Comparison of ENCODE assay signal across 10 cellular contexts in the genomic region with DNA sequence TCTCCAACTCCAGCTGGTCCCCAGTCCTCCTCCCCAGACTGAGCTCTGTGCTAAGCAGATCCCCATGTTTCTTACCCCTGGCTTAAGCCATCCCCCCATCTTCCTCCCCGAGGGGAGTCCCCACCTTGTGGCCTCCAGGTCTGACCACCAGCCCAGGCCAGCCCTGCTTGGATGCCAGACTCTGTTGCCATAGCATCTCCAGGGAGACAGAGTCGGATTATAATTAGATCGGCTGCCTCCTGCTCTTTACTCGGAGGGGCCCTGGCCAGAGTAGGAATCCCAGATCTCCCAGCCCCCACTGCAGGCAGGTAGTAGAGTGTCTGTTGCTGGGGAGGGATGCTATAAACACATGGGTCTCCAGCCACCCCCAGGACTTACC. TPM values are rescaled to one million over a fixed set of nuclear protein-coding genes. Genes with fewer than 3 reads are reported as not detected.
DNase-seq lines count a peak whose midpoint lies in the region; ATAC-seq and TF ChIP-seq lines count a peak whose summit lies in the region.
"Had no signal": no experiment of that assay in that cellular context is flagged by ENCODE, and none has a peak within 500 bp of the region (broad histone marks: within the 10 kb centered on the region; RNA-seq: fewer than 3 reads in every experiment).

No MANE protein-coding gene starts in this region.

- no peak for TF ChIP-seq POLR2A in body of pancreas (IDR thresholded peaks at IDR 0.05)

- H3K27ac ChIP-seq in dorsolateral prefrontal cortex (peak overlapping the region in 42 of 59 donors; percentile 3 to 89 (median 77)), mesendoderm (ENCODE audit: low read depth, low read length) (peak overlapping the region; percentile 18), tibial artery (peak overlapping the region; percentile 91 to 97), body of pancreas (peak overlapping the region in 1 of 4 donors; percentile 53)
- H3K27ac ChIP-seq: PC-9 had no signal

- DNase-seq in NCI-H748 (lab: John Stamatoyannopoulos, UW; ENCODE audit: unreplicated experiment) = peak; percentile 72
- no peak for DNase-seq in dorsolateral prefrontal cortex
- peak; percentile 62 for DNase-seq in mesendoderm
- DNase-seq in tibial artery = no peak
- DNase-seq in HCEC 1CT = no peak
- DNase-seq in body of pancreas = no peak
- DNase-seq in NCI-H1436 (lab: John Stamatoyannopoulos, UW) = no peak
- DNase-seq: activated CD4-positive, alpha-beta T cell treated with anti-CD3 and anti-CD28 coated beads for 1 hour; PC-9; stimulated activated naive B cell treated with anti-CD40 and anti-IgM and Interleukin-4, amounts not matched to agents 10 μg/mL and 1 μg/mL and 100 μg/mL, for 72 hours had no signal

- H2BK5ac ChIP-seq in mesendoderm (ENCODE audit: low read length) = no peak overlapping the region

- H4K8ac ChIP-seq in mesendoderm (ENCODE audit: low read depth, low read length) = no peak overlapping the region

- no peak overlapping the region for H3K23ac ChIP-seq in mesendoderm (ENCODE audit: low read length)

- H3K79me2 ChIP-seq in mesendoderm (ENCODE audit: control insufficient read depth, insufficient read depth, low read length) = no peaks in the 10 kb centered on the region

- H3K9ac ChIP-seq in mesendoderm (ENCODE audit: low read length) = no peak overlapping the region

- no peak overlapping the region for H2AK5ac ChIP-seq in mesendoderm (ENCODE audit: low read length)

- H3K4me1 ChIP-seq in mesendoderm (ENCODE audit: control insufficient read depth, low read depth, low read length) = peaks cover 10% of the 10 kb centered on the region
- peaks cover 0 to 44% (median 37%) of the 10 kb centered on the region in 4 donors for H3K4me1 ChIP-seq in tibial artery
- peaks cover 35% of the 10 kb centered on the region for H3K4me1 ChIP-seq in body of pancreas

- H3K4me2 ChIP-seq in mesendoderm (ENCODE audit: low read length) = peak overlapping the region; percentile 1
- H3K4me2 ChIP-seq: PC-9 had no signal

- H3K4ac ChIP-seq in mesendoderm (ENCODE audit: low read depth, low read length) = no peak overlapping the region

- no CpG with 5 or more reads among the region's 4 CpGs for WGBS in mesendoderm (ENCODE audit: extremely low coverage, insufficient coverage, low lambda C conversion rate)
- 66 to 70% methylated on average over 4 of the region's 4 CpGs for WGBS in body of pancreas, 2 donors

- H3K9me3 ChIP-seq in tibial artery = no peaks in the 10 kb centered on the region
- H3K9me3 ChIP-seq in body of pancreas = no peaks in the 10 kb centered on the region

- no peak overlapping the region for H2BK15ac ChIP-seq in mesendoderm (replicated peaks; ENCODE audit: low read depth)

- no peak for ATAC-seq in body of pancreas
- ATAC-seq: stimulated activated naive B cell treated with anti-CD40 and anti-IgM and Interleukin-4, amounts not matched to agents 10 μg/mL and 1 μg/mL and 100 μg/mL, for 72 hours had no signal

- peaks cover 1% of the 10 kb centered on the region for H3K79me1 ChIP-seq in mesendoderm (ENCODE audit: low read length)

- H2BK120ac ChIP-seq in mesendoderm (ENCODE audit: low read depth, low read length) = no peak overlapping the region

- intact Hi-C loops in dorsolateral prefrontal cortex (cut with DNase I) (loop anchor here (5.0 kb wide), 1 partner anchor 104 kb away; a partner anchor contains a TSS), tibial artery (cut with DNase I; ENCODE audit: low total_unique reads) (loop anchor here (2.0 to 10.0 kb wide), 4 partner anchors 104 to 279 kb away; a partner anchor contains a TSS), body of pancreas (cut with DNase I) (loop anchor here (10.0 kb wide), 1 partner anchor 101 kb away; a partner anchor contains a TSS)

- H4K5ac ChIP-seq in mesendoderm (ENCODE audit: low read length) = no peak overlapping the region

- H3K18ac ChIP-seq in mesendoderm (ENCODE audit: low read length) = no peak overlapping the region

- peak overlapping the region; percentile 30 for H3K56ac ChIP-seq in mesendoderm (ENCODE audit: low read length)

- H3K27me3 ChIP-seq in dorsolateral prefrontal cortex (peaks cover 0 to 33% (median 0%) of the 10 kb centered on the region in 45 donors), mesendoderm (ENCODE audit: insufficient read depth, low read length, poor library complexity) (no peaks in the 10 kb centered on the region), tibial artery (no peaks in the 10 kb centered on the region), body of pancreas (no peaks in the 10 kb centered on the region)

- H3K36me3 ChIP-seq in mesendoderm (ENCODE audit: control insufficient read depth, insufficient read depth, low read length) (no peaks in the 10 kb centered on the region), tibial artery (peaks cover 8 to 41% (median 27%) of the 10 kb centered on the region in 3 donors), body of pancreas (replicated peaks in 1 of 2; ENCODE audit: insufficient read depth in 1 of 2, low read depth in 2 of 2) (no peaks in the 10 kb centered on the region)

- H3K4me3 ChIP-seq in dorsolateral prefrontal cortex (peak overlapping the region in 29 of 59 donors; percentile 2 to 83 (median 72)), mesendoderm (ENCODE audit: low read length) (no peak overlapping the region), tibial artery (peak overlapping the region in 1 of 2 donors; percentile 88), body of pancreas (no peak overlapping the region)
- H3K4me3 ChIP-seq: PC-9 had no signal

- TF ChIP-seq CTCF in dorsolateral prefrontal cortex (IDR thresholded peaks at IDR 0.05 in 54 of 56, conservative IDR thresholded peaks at IDR 0.05 in 2 of 56; ENCODE audit: low read depth in 1 of 56, partially characterized antibody in 56 of 56) = no peak
- TF ChIP-seq CTCF in tibial artery (IDR thresholded peaks at IDR 0.05) = no peak
- TF ChIP-seq CTCF in body of pancreas (IDR thresholded peaks at IDR 0.05) = no peak

RNA-seq across cellular contexts. Expression of a gene that starts 2.4 kb away (rescaled TPM):
- 10 to 100 TPM in 119 of 120 experiments, 1 to 10 TPM in 1; 8.7 to 33.5 (median 21.1) TPM for total RNA-seq in dorsolateral prefrontal cortex
- polyA plus RNA-seq in mesendoderm (2013, experiment 1 of 2) = 5.4 TPM
- 5.9 TPM for polyA plus RNA-seq in mesendoderm (2013, experiment 2 of 2)
- total RNA-seq in body of pancreas = 10 to 100 TPM; 19.5 to 22.1 TPM

RNA-seq across cellular contexts. Expression of a gene that starts 7.7 kb away (rescaled TPM):
- total RNA-seq in dorsolateral prefrontal cortex = 10 to 100 TPM in 111 of 120 experiments, 1 to 10 TPM in 9; 8.3 to 19.2 (median 13.6) TPM
- 23.9 TPM for polyA plus RNA-seq in mesendoderm (2013, experiment 1 of 2)
- 24.1 TPM for polyA plus RNA-seq in mesendoderm (2013, experiment 2 of 2)
- 10 to 100 TPM; 15.5 to 19.5 TPM for total RNA-seq in body of pancreas

RNA-seq across cellular contexts. Expression of a gene that starts 40.9 kb away (rescaled TPM):
- total RNA-seq in dorsolateral prefrontal cortex (100 to 1,000 TPM in 26 of 120 experiments, 10 to 100 TPM in 94; 38.5 to 204 (median 77.6) TPM), body of pancreas (100 to 1,000 TPM; 204 to 337 TPM)
- 60.3 TPM for polyA plus RNA-seq in mesendoderm (2013, experiment 1 of 2)
- polyA plus RNA-seq in mesendoderm (2013, experiment 2 of 2) = 62.4 TPM

RNA-seq across cellular contexts. Expression of a gene that starts 53.2 kb away (rescaled TPM):
- total RNA-seq in dorsolateral prefrontal cortex (10 to 100 TPM; 46.6 to 83.3 (median 64.9) TPM), body of pancreas (10 to 100 TPM; 30.6 to 33.6 TPM)
- 21.6 TPM for polyA plus RNA-seq in mesendoderm (2013, experiment 1 of 2)
- polyA plus RNA-seq in mesendoderm (2013, experiment 2 of 2) = 23.3 TPM

Comparison
In these comparisons a context has a peak if more than half of its experiments do, and no peak if none do; other contexts are left out.
1. DNase-seq: peak in NCI-H748 (single experiment) and mesendoderm (single experiment); none in dorsolateral prefrontal cortex (0 of 10), tibial artery (0 of 2), HCEC 1CT (single experiment), body of pancreas (0 of 4) and NCI-H1436 (single experiment).